ENCODE assay signal across 8 cellular contexts in the genomic region with DNA sequence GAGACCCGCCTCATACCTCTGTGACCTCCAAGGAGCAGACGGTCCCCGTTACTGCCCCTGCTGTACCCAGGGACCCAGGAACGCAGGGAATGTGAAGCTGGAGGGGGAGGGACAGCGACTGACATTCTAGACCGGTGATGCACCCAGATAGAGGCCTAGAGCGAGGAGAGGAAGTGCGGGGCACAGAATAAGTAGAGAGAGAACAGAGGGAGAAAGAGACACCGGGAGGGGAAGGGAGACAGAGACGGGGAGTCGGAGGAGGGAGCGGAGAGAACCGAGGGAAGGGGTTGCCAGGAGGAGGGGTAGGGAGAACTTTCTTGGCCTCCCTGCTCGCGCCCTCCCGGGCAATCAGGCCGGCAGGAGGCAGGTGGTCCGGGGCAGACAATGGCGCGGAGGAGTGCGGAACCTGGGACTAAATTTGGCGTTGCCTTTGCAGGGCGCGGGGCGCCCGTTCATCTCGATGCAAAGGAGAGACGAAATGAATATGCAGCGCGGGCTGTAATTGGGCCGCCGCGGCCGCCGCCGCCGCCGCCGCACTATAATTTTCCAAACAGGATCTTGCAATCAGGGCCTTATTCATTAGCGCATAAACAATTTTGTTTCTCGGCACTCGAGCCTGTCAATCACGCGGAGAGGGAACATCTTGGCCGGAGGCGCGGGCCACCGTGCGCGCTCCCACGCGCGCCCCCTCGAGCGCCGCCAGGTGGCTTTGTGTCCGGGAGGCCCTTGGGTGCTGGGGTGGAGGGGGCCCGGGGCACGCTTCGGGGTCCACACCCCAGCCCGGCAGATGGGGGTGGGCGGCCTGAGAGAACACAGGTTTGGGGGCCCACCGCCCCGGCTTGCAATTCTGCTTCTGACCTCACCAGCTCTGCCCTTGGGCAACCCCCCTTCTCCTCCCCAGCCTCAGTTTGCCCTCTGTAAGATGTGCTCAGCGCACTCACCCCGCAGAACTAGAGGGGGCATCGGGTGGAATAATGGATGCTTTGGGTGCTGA. TPM values are rescaled to one million over a fixed set of nuclear protein-coding genes. Genes with fewer than 3 reads are reported as not detected.
DNase-seq lines count a peak whose midpoint lies in the region; ATAC-seq and TF ChIP-seq lines count a peak whose summit lies in the region.

No MANE protein-coding gene starts in this region.

- H3K9me3 Mint-ChIP-seq in activated naive CD4-positive, alpha-beta T cell treated with anti-CD3 and anti-CD28 coated beads, Interleukin-2, amount 50 U/mL, for 24 hours: no peaks in the 10 kb centered on the region
- H3K9me3 Mint-ChIP-seq in immature natural killer cell: no peaks in the 10 kb centered on the region

- no peak for DNase-seq in activated naive CD4-positive, alpha-beta T cell (lab: John Stamatoyannopoulos, UW)
- DNase-seq in astrocyte of the cerebellum (ENCODE audit: low read depth): no peak
- no peak for DNase-seq in immature natural killer cell
- DNase-seq in thoracic aorta (ENCODE audit: low spot score): no peak
- DNase-seq in GM10266 (ENCODE audit: extremely low spot score): no peak

- H3K4me3 Mint-ChIP-seq in activated naive CD4-positive, alpha-beta T cell treated with anti-CD3 and anti-CD28 coated beads, Interleukin-2, amount 50 U/mL, for 24 hours: peak overlapping the region; percentile 62
- H3K4me3 Mint-ChIP-seq in immature natural killer cell: peak overlapping the region; percentile 67 to 80 (median 74)

- H3K36me3 Mint-ChIP-seq in activated naive CD4-positive, alpha-beta T cell treated with anti-CD3 and anti-CD28 coated beads, Interleukin-2, amount 50 U/mL, for 24 hours: no peaks in the 10 kb centered on the region
- peaks cover 0 to 3% (median 0%) of the 10 kb centered on the region in 3 donors for H3K36me3 Mint-ChIP-seq in immature natural killer cell

- H3K27ac ChIP-seq in thoracic aorta: no peak overlapping the region

- peak overlapping the region; percentile 22 for H3K4me3 ChIP-seq in astrocyte of the cerebellum (ENCODE audit: low read depth, low read length)
- H3K4me3 ChIP-seq in thoracic aorta: peak overlapping the region; percentile 58

- TF ChIP-seq CTCF in astrocyte of the cerebellum (IDR thresholded peaks at IDR 0.05; ENCODE audit: low read depth, low read length, missing control alignments) (no peak), thoracic aorta (IDR thresholded peaks at IDR 0.05) (no peak), GM10266 (IDR thresholded peaks at IDR 0.05; ENCODE audit: control insufficient read depth, insufficient read depth, low read depth, missing control alignments) (no peak)

- peaks cover 10% of the 10 kb centered on the region for H3K27me3 Mint-ChIP-seq in activated naive CD4-positive, alpha-beta T cell treated with anti-CD3 and anti-CD28 coated beads, Interleukin-2, amount 50 U/mL, for 24 hours
- H3K27me3 Mint-ChIP-seq in immature natural killer cell (ENCODE audit: low read depth in 3 of 3): peaks cover 3 to 7% (median 6%) of the 10 kb centered on the region in 3 donors

- H3K4me1 ChIP-seq in thoracic aorta (ENCODE audit: control insufficient read depth in 1 of 2, low read depth in 2 of 2): peaks cover 0 to 25% of the 10 kb centered on the region in 2 donors

- in situ Hi-C loops in astrocyte of the cerebellum (cut with HindIII; ENCODE audit: low sequenced_read_pairs): loop anchor here (5.0 kb wide), 1 partner anchor 226 kb away; no protein-coding TSS in a partner anchor

- ATAC-seq in thoracic aorta (ENCODE audit: insufficient number of reproducible peaks, low FRiP score, low read depth) (no peak), GM21528 (IDR thresholded peaks at IDR 0.05; ENCODE audit: low FRiP score, unreplicated experiment) (no peak), HG03571 (IDR thresholded peaks at IDR 0.05; ENCODE audit: unreplicated experiment) (no peak)

- no peaks in the 10 kb centered on the region for H3K36me3 ChIP-seq in thoracic aorta

- H3K4me1 Mint-ChIP-seq in activated naive CD4-positive, alpha-beta T cell treated with anti-CD3 and anti-CD28 coated beads, Interleukin-2, amount 50 U/mL, for 24 hours: peaks cover 27% of the 10 kb centered on the region
- H3K4me1 Mint-ChIP-seq in immature natural killer cell: peaks cover 15 to 21% of the 10 kb centered on the region in 2 donors

- no peak overlapping the region for H3K27ac Mint-ChIP-seq in activated naive CD4-positive, alpha-beta T cell treated with anti-CD3 and anti-CD28 coated beads, Interleukin-2, amount 50 U/mL, for 24 hours
- H3K27ac Mint-ChIP-seq in immature natural killer cell: peak overlapping the region in 1 of 6 donors; percentile 74

- H3K9me3 ChIP-seq in thoracic aorta: no peaks in the 10 kb centered on the region

- H3K27me3 ChIP-seq in thoracic aorta (replicated peaks; ENCODE audit: insufficient read depth): no peaks in the 10 kb centered on the region

RNA-seq across cellular contexts. Expression of a gene that starts 32.9 kb away (rescaled TPM):
- polyA plus RNA-seq in immature natural killer cell: 10 to 100 TPM; 67.9 to 89.2 (median 79.3) TPM
- 10 to 100 TPM; 14.6 to 19.3 TPM for total RNA-seq in thoracic aorta

RNA-seq across cellular contexts. Expression of a gene that starts 33.1 kb away (rescaled TPM):
- polyA plus RNA-seq in immature natural killer cell: not detected
- not detected for total RNA-seq in thoracic aorta

RNA-seq across cellular contexts. Expression of a gene that starts 33.5 kb away (rescaled TPM):
- polyA plus RNA-seq in immature natural killer cell: 1 to 10 TPM; 3.1 to 8.3 (median 5.6) TPM
- 10 to 100 TPM; 25.7 to 31.2 TPM for total RNA-seq in thoracic aorta
